Comparison of ENCODE assay signal across 9 cellular contexts in genomic region chr12:114878781-114879180, GRCh38.
"Had no signal": no experiment of that assay in that cellular context is flagged by ENCODE, and none has a peak within 500 bp of the region (broad histone marks: within the 10 kb centered on the region; RNA-seq: fewer than 3 reads in every experiment).

No MANE protein-coding gene starts in this region.

- H2AFZ ChIP-seq: GM23338 had no signal

- FAIRE-seq: H1, H54, HepG2 had no signal

- H3K9ac ChIP-seq: KMS-11 had no signal

- H3K4me3 Mint-ChIP-seq: GM23338, H9, IgD-negative memory B cell had no signal

- H3K36me3 Mint-ChIP-seq: IgD-negative memory B cell had no signal

- H3K4me3 ChIP-seq: GM23338 had no signal

- H3K9me3 Mint-ChIP-seq: GM23338, H9 had no signal

- H3K4me2 ChIP-seq: GM23338, KMS-11 had no signal

- DNase-seq: H9, HCEC 1CT, KBM-7 had no signal

- H3K27ac ChIP-seq: KMS-11 had no signal

- ATAC-seq: GM23338, HepG2 had no signal

- H3K27me3 Mint-ChIP-seq: IgD-negative memory B cell had no signal

- H3K4me1 Mint-ChIP-seq: IgD-negative memory B cell had no signal

- H3K27ac Mint-ChIP-seq: GM23338, H9, IgD-negative memory B cell had no signal
